ENCODE assay signal across 25 cellular contexts in the genomic region with DNA sequence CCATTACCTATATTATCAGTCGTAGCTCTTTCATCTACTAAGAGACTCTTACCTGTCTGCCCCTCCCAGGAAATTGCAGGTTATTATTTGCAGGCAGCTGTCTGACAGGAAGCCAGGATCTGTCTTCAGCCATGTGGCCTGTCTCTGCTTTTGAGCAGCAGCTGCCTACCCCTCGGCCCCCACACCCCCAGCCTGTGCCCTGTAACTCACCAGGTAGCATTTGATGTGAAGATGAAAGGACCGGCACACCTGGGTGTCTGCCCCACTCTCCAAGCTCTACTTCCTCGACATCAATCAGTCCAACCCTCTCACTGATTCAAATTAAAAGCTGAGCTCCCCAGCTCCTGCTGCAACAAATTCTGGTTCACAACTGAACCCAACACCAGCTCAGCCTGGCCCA.
DNase-seq lines count a peak whose midpoint lies in the region; ATAC-seq and TF ChIP-seq lines count a peak whose summit lies in the region.
"Had no signal": no experiment of that assay in that cellular context is flagged by ENCODE, and none has a peak within 500 bp of the region (broad histone marks: within the 10 kb centered on the region; RNA-seq: fewer than 3 reads in every experiment).

No MANE protein-coding gene starts in this region.

- DNase-seq in NCI-H2081 (lab: John Stamatoyannopoulos, UW) (peak; percentile 18 to 57), NCI-H2081 treated with DMSO at 0.1 percent for 48 hours (lab: John Stamatoyannopoulos, UW) (no peak), NCI-H510A treated with DMSO at 0.1 percent for 48 hours (lab: John Stamatoyannopoulos, UW) (peak; percentile 43), Right ventricle myocardium inferior (ENCODE audit: missing footprints) (no peak), HEK293T (ENCODE audit: extremely low spot score) (no peak), HCEC 1CT (no peak)
- DNase-seq in naive thymus-derived CD4-positive, alpha-beta T cell, result peak in 6 of 9 donors; percentile 21 to 50 (median 40)
- DNase-seq: activated CD4-positive, alpha-beta T cell treated with anti-CD3 and anti-CD28 coated beads, Interleukin-2, amount 50 U/mL, for 4 hours; activated naive CD4-positive, alpha-beta T cell treated with Interleukin-2 at 50 U/mL for 16 hours; activated T-cell treated with anti-CD3 and anti-CD28 coated beads, Interleukin-2, amount 50 U/mL, for 72 hours; brain microvascular endothelial cell; GDM1; left lung; mesenchymal stem cell; NCI-H2227 treated with DMSO at 0.1 percent for 48 hours; PC-3; right lobe of liver; SHP77; stimulated activated CD4-positive, alpha-beta T cell treated with anti-CD3 and anti-CD28 coated beads, Interleukin-2, amount 100 ng/mL, for 48 hours; T1000 had no signal

- no peaks in the 10 kb centered on the region for H3K36me3 ChIP-seq in naive thymus-derived CD4-positive, alpha-beta T cell (ENCODE audit: control insufficient read depth in 2 of 3, insufficient read depth in 3 of 3, low read length in 3 of 3)
- H3K36me3 ChIP-seq: brain microvascular endothelial cell, HAP-1, left lung, neutrophil, right lobe of liver had no signal

- intact Hi-C loops in naive thymus-derived CD4-positive, alpha-beta T cell (cut with micrococcal nuclease), result no loop called here
- intact Hi-C loops in Right ventricle myocardium inferior (cut with DNase I), result no loop called here

- peak overlapping the region in 2 of 3 donors; percentile 57 to 69 for H3K27ac Mint-ChIP-seq in IgD-negative memory B cell
- H3K27ac Mint-ChIP-seq in naive thymus-derived CD4-positive, alpha-beta T cell, result peak overlapping the region in 5 of 9 donors; percentile 14 to 63 (median 49)
- H3K27ac Mint-ChIP-seq: activated T-cell treated with anti-CD3 and anti-CD28 coated beads, Interleukin-2, amount 50 U/mL, for 72 hours; WTC11 had no signal

- peaks cover 2 to 4% (median 3%) of the 10 kb centered on the region in 3 donors for H3K9me3 Mint-ChIP-seq in IgD-negative memory B cell
- no peaks in the 10 kb centered on the region for H3K9me3 Mint-ChIP-seq in naive thymus-derived CD4-positive, alpha-beta T cell

- H3K27ac ChIP-seq in naive thymus-derived CD4-positive, alpha-beta T cell (ENCODE audit: low read depth, low read length), result no peak overlapping the region
- H3K27ac ChIP-seq: 22Rv1, brain microvascular endothelial cell, left lung, neutrophil, right lobe of liver had no signal

- H3K4me3 ChIP-seq in naive thymus-derived CD4-positive, alpha-beta T cell (ENCODE audit: low read length), result no peak overlapping the region
- H3K4me3 ChIP-seq: HAP-1, left lung, right lobe of liver had no signal

- POLR2A ChIA-PET in naive thymus-derived CD4-positive, alpha-beta T cell (lab: Charles Lee), result interaction anchor here (0.9 kb wide), 1 partner anchor 197 kb away, joined by 5 read pairs; a partner anchor contains a TSS
- POLR2A ChIA-PET in HEK293T (lab: Yijun Ruan, JAX), result no interaction called here

- peaks cover 1% of the 10 kb centered on the region for H3K27me3 Mint-ChIP-seq in IgD-negative memory B cell
- peaks cover 0 to 13% (median 0%) of the 10 kb centered on the region in 5 donors for H3K27me3 Mint-ChIP-seq in naive thymus-derived CD4-positive, alpha-beta T cell

- CTCF ChIA-PET in naive thymus-derived CD4-positive, alpha-beta T cell (lab: Charles Lee), result no interaction called here
- CTCF ChIA-PET in HEK293T (lab: Yijun Ruan, JAX), result no interaction called here

- H3K9me3 ChIP-seq in naive thymus-derived CD4-positive, alpha-beta T cell (ENCODE audit: control insufficient read depth in 2 of 3, low read length in 3 of 3), result no peaks in the 10 kb centered on the region
- H3K9me3 ChIP-seq: HAP-1, left lung, neutrophil, right lobe of liver had no signal

- ATAC-seq in naive thymus-derived CD4-positive, alpha-beta T cell, result peak; percentile 60
- ATAC-seq in Right ventricle myocardium inferior, result no peak
- ATAC-seq: activated T-cell treated with anti-CD3 and anti-CD28 coated beads, Interleukin-2, amount 50 U/mL, for 72 hours; left lung; PC-3; right lobe of liver; WTC11 had no signal

- H3K27me3 ChIP-seq in naive thymus-derived CD4-positive, alpha-beta T cell (ENCODE audit: control insufficient read depth in 2 of 2, insufficient read depth in 2 of 2, low read length in 2 of 2), result no peaks in the 10 kb centered on the region
- H3K27me3 ChIP-seq: brain microvascular endothelial cell, left lung, neutrophil, right lobe of liver had no signal

- no peak overlapping the region for H3K4me3 Mint-ChIP-seq in IgD-negative memory B cell
- peak overlapping the region in 5 of 10 donors; percentile 16 to 67 (median 42) for H3K4me3 Mint-ChIP-seq in naive thymus-derived CD4-positive, alpha-beta T cell
- H3K4me3 Mint-ChIP-seq: activated T-cell treated with anti-CD3 and anti-CD28 coated beads, Interleukin-2, amount 50 U/mL, for 72 hours; WTC11 had no signal

- peaks cover 0 to 8% (median 2%) of the 10 kb centered on the region in 3 donors for H3K4me1 Mint-ChIP-seq in IgD-negative memory B cell
- H3K4me1 Mint-ChIP-seq in naive thymus-derived CD4-positive, alpha-beta T cell, result peaks cover 0 to 33% (median 17%) of the 10 kb centered on the region in 7 donors

- no peaks in the 10 kb centered on the region for H3K36me3 Mint-ChIP-seq in IgD-negative memory B cell
- no peaks in the 10 kb centered on the region for H3K36me3 Mint-ChIP-seq in naive thymus-derived CD4-positive, alpha-beta T cell
- H3K36me3 Mint-ChIP-seq: WTC11 had no signal

- H3K4me1 ChIP-seq in naive thymus-derived CD4-positive, alpha-beta T cell (ENCODE audit: control insufficient read depth in 2 of 2, insufficient read depth in 2 of 2, low read length in 2 of 2), result peaks cover 0 to 15% of the 10 kb centered on the region in 2 donors
- H3K4me1 ChIP-seq: HAP-1, left lung, right lobe of liver had no signal

TF ChIP-seq in HEK293T, 16 proteins besides CTCF, POLR2A, EP300 and RAD21:
- TF ChIP-seq LEF1 (IDR thresholded peaks at IDR 0.05; ENCODE audit: borderline replicate concordance) (no peak), BHLHE40 (IDR thresholded peaks at IDR 0.05; ENCODE audit: borderline replicate concordance) (no peak), ZNF384 (IDR thresholded peaks at IDR 0.05) (no peak)
TF ChIP-seq in HEK293T: peak in this region for 0.

Comparison
In these comparisons a context has a peak if more than half of its experiments do, and no peak if none do; other contexts are left out.
1. DNase-seq: peak in NCI-H2081 (2 of 2), NCI-H510A treated with DMSO at 0.1 percent for 48 hours (single experiment) and naive thymus-derived CD4-positive, alpha-beta T cell (6 of 9); none in NCI-H2081 treated with DMSO at 0.1 percent for 48 hours (single experiment), Right ventricle myocardium inferior (single experiment), HEK293T (single experiment) and HCEC 1CT (single experiment).